11 cellular contexts compared by ENCODE assay signal in genomic region chr21:43702785-43703067, GRCh38. TPM values are rescaled to one million over a fixed set of nuclear protein-coding genes. Genes with fewer than 3 reads are reported as not detected.
DNase-seq lines count a peak whose midpoint lies in the region; ATAC-seq, FAIRE-seq and TF ChIP-seq lines count a peak whose summit lies in the region.
"Had no signal": no experiment of that assay in that cellular context is flagged by ENCODE, and none has a peak within 500 bp of the region (broad histone marks: within the 10 kb centered on the region; RNA-seq: fewer than 3 reads in every experiment).

No MANE protein-coding gene starts in this region.

- no peak for DNase-seq in activated CD4-positive, alpha-beta T cell treated with anti-CD3 and anti-CD28 coated beads, Interleukin-2, amount 10 ng/mL, durations not matched to agents 7 days and 5 days
- no peak for DNase-seq in activated CD4-positive, alpha-beta T cell treated with anti-CD3 and anti-CD28 coated beads, Interleukin-2, amount 50 U/mL, for 1 hour
- DNase-seq in astrocyte (ENCODE audit: low read depth): peak; percentile 49
- no peak for DNase-seq in immature natural killer cell
- DNase-seq in mesenteric fat pad (ENCODE audit: low spot score): no peak
- no peak for DNase-seq in NCI-H1092 (lab: John Stamatoyannopoulos, UW)
- no peak for DNase-seq in iPS-NIHi7 (ENCODE audit: extremely low spot score)
- DNase-seq: effector CD4-positive, alpha-beta T cell; KG1; NCI-H524 had no signal

- peaks cover 12% of the 10 kb centered on the region for H3K4me1 ChIP-seq in astrocyte (ENCODE audit: insufficient read depth, low read length)

- H3K9me3 ChIP-seq in astrocyte (ENCODE audit: insufficient read depth, low read depth, low read length): no peaks in the 10 kb centered on the region

- no peaks in the 10 kb centered on the region for H3K27me3 ChIP-seq in astrocyte (ENCODE audit: insufficient read depth, low read length)

- H3K27ac Mint-ChIP-seq in activated CD4-positive, alpha-beta T cell treated with anti-CD3 and anti-CD28 coated beads, Interleukin-2, amount 10 ng/mL, durations not matched to agents 7 days and 5 days: no peak overlapping the region
- H3K27ac Mint-ChIP-seq in astrocyte (ENCODE audit: unreplicated experiment): peak overlapping the region; percentile 12
- H3K27ac Mint-ChIP-seq in immature natural killer cell: peak overlapping the region in 4 of 6 donors; percentile 57 to 81 (median 70)
- peak overlapping the region; percentile 57 for H3K27ac Mint-ChIP-seq in stimulated activated memory B cell treated with anti-CD40 and anti-IgM and Interleukin-4, amounts not matched to agents 10 μg/mL and 1 μg/mL and 100 μg/mL, for 72 hours

- no peak for ATAC-seq in stimulated activated memory B cell treated with anti-CD40 and anti-IgM and Interleukin-4, amounts not matched to agents 10 μg/mL and 1 μg/mL and 100 μg/mL, for 72 hours

- POLR2A ChIA-PET in activated CD4-positive, alpha-beta T cell treated with anti-CD3 and anti-CD28 coated beads, Interleukin-2, amount 10 ng/mL, durations not matched to agents 7 days and 5 days (lab: Charles Lee): no interaction called here

- H3K4me3 Mint-ChIP-seq in activated CD4-positive, alpha-beta T cell treated with anti-CD3 and anti-CD28 coated beads, Interleukin-2, amount 10 ng/mL, durations not matched to agents 7 days and 5 days: peak overlapping the region; percentile 22
- H3K4me3 Mint-ChIP-seq in astrocyte (ENCODE audit: unreplicated experiment) (no peak overlapping the region), immature natural killer cell (peak overlapping the region; percentile 72 to 87 (median 85))
- peak overlapping the region; percentile 58 for H3K4me3 Mint-ChIP-seq in stimulated activated memory B cell treated with anti-CD40 and anti-IgM and Interleukin-4, amounts not matched to agents 10 μg/mL and 1 μg/mL and 100 μg/mL, for 72 hours

- peak overlapping the region; percentile 73 for H3K4me2 ChIP-seq in astrocyte (ENCODE audit: low read length)

- H3K4me1 Mint-ChIP-seq in activated CD4-positive, alpha-beta T cell treated with anti-CD3 and anti-CD28 coated beads, Interleukin-2, amount 10 ng/mL, durations not matched to agents 7 days and 5 days: peaks cover 31% of the 10 kb centered on the region
- peaks cover 19% of the 10 kb centered on the region for H3K4me1 Mint-ChIP-seq in astrocyte (ENCODE audit: low read depth, unreplicated experiment)
- H3K4me1 Mint-ChIP-seq in immature natural killer cell: peaks cover 16 to 19% of the 10 kb centered on the region in 2 donors
- peaks cover 12% of the 10 kb centered on the region for H3K4me1 Mint-ChIP-seq in stimulated activated memory B cell treated with anti-CD40 and anti-IgM and Interleukin-4, amounts not matched to agents 10 μg/mL and 1 μg/mL and 100 μg/mL, for 72 hours

- TF ChIP-seq CTCF in astrocyte (IDR thresholded peaks at IDR 0.05; ENCODE audit: insufficient read depth, low read depth, low read length): no peak

- CTCF ChIA-PET in activated CD4-positive, alpha-beta T cell treated with anti-CD3 and anti-CD28 coated beads, Interleukin-2, amount 10 ng/mL, durations not matched to agents 7 days and 5 days (lab: Charles Lee): no interaction called here

- no peak overlapping the region for H3K4me3 ChIP-seq in astrocyte (ENCODE audit: insufficient read depth, low read depth, low read length)

- peak overlapping the region; percentile 42 for H3K9ac ChIP-seq in astrocyte (ENCODE audit: low read length)

- H3K27me3 Mint-ChIP-seq in activated CD4-positive, alpha-beta T cell treated with anti-CD3 and anti-CD28 coated beads, Interleukin-2, amount 10 ng/mL, durations not matched to agents 7 days and 5 days: no peaks in the 10 kb centered on the region
- H3K27me3 Mint-ChIP-seq in astrocyte (ENCODE audit: low read depth, unreplicated experiment): peaks cover 2% of the 10 kb centered on the region
- peaks cover 2 to 3% (median 3%) of the 10 kb centered on the region in 3 donors for H3K27me3 Mint-ChIP-seq in immature natural killer cell (ENCODE audit: low read depth in 3 of 3)
- H3K27me3 Mint-ChIP-seq in stimulated activated memory B cell treated with anti-CD40 and anti-IgM and Interleukin-4, amounts not matched to agents 10 μg/mL and 1 μg/mL and 100 μg/mL, for 72 hours: peaks cover 14% of the 10 kb centered on the region

- H3K27ac ChIP-seq in astrocyte (ENCODE audit: low read depth, low read length): no peak overlapping the region

- H4K20me1 ChIP-seq in astrocyte (ENCODE audit: insufficient read depth, low read length): no peaks in the 10 kb centered on the region

- H3K36me3 ChIP-seq in astrocyte (ENCODE audit: insufficient read depth, low read length): no peaks in the 10 kb centered on the region

- FAIRE-seq in astrocyte (lab: Jason Lieb, UNC): no peak

- H3K79me2 ChIP-seq in astrocyte (ENCODE audit: insufficient read depth, low read length): no peaks in the 10 kb centered on the region

- peak overlapping the region; percentile 52 for H2AFZ ChIP-seq in astrocyte (ENCODE audit: low read depth, low read length)

- no peaks in the 10 kb centered on the region for H3K9me3 Mint-ChIP-seq in activated CD4-positive, alpha-beta T cell treated with anti-CD3 and anti-CD28 coated beads, Interleukin-2, amount 10 ng/mL, durations not matched to agents 7 days and 5 days
- no peaks in the 10 kb centered on the region for H3K9me3 Mint-ChIP-seq in astrocyte (ENCODE audit: unreplicated experiment)
- H3K9me3 Mint-ChIP-seq in immature natural killer cell: no peaks in the 10 kb centered on the region
- no peaks in the 10 kb centered on the region for H3K9me3 Mint-ChIP-seq in stimulated activated memory B cell treated with anti-CD40 and anti-IgM and Interleukin-4, amounts not matched to agents 10 μg/mL and 1 μg/mL and 100 μg/mL, for 72 hours

- H3K36me3 Mint-ChIP-seq in activated CD4-positive, alpha-beta T cell treated with anti-CD3 and anti-CD28 coated beads, Interleukin-2, amount 10 ng/mL, durations not matched to agents 7 days and 5 days (ENCODE audit: low read depth): peaks cover 2% of the 10 kb centered on the region
- H3K36me3 Mint-ChIP-seq in astrocyte (ENCODE audit: low read depth, unreplicated experiment) (peaks cover 4% of the 10 kb centered on the region), immature natural killer cell (peaks cover 0 to 1% (median under 1%) of the 10 kb centered on the region in 3 donors)
- peaks cover 6% of the 10 kb centered on the region for H3K36me3 Mint-ChIP-seq in stimulated activated memory B cell treated with anti-CD40 and anti-IgM and Interleukin-4, amounts not matched to agents 10 μg/mL and 1 μg/mL and 100 μg/mL, for 72 hours

RNA-seq across cellular contexts. Expression of gene PDXK, which starts 16.2 kb away (rescaled TPM):
- 10 to 100 TPM; 74.0 to 81.4 TPM for total RNA-seq in activated CD4-positive, alpha-beta T cell treated with anti-CD3 and anti-CD28 coated beads, Interleukin-2, amount 10 ng/mL, durations not matched to agents 7 days and 5 days
- 159 and 180 TPM in 2 replicates for total RNA-seq in astrocyte
- polyA plus RNA-seq in immature natural killer cell: 10 to 100 TPM; 47.1 to 55.2 (median 50.9) TPM
- total RNA-seq in mesenteric fat pad: 261 TPM

RNA-seq across cellular contexts. Expression of gene RRP1B, which starts 43.4 kb away (rescaled TPM):
- 10 to 100 TPM; 47.7 to 48.1 TPM for total RNA-seq in activated CD4-positive, alpha-beta T cell treated with anti-CD3 and anti-CD28 coated beads, Interleukin-2, amount 10 ng/mL, durations not matched to agents 7 days and 5 days
- total RNA-seq in astrocyte: 31.7 and 34.0 TPM in 2 replicates
- polyA plus RNA-seq in immature natural killer cell: 10 to 100 TPM in 2 of 3 donors, 1 to 10 TPM in 1; 4.9 to 31.0 (median 10.2) TPM
- 24.3 TPM for total RNA-seq in mesenteric fat pad

RNA-seq across cellular contexts. Expression of gene HSF2BP, which starts 43.4 kb away (rescaled TPM):
- total RNA-seq in activated CD4-positive, alpha-beta T cell treated with anti-CD3 and anti-CD28 coated beads, Interleukin-2, amount 10 ng/mL, durations not matched to agents 7 days and 5 days: under 1 TPM; 0.56 to 0.72 TPM
- total RNA-seq in astrocyte (3.2 TPM in 2 replicates), mesenteric fat pad (0.26 TPM)
- polyA plus RNA-seq in immature natural killer cell: under 1 TPM in 1 of 3 donors, not detected in 2; 0.27 TPM
